In the genomic region with DNA sequence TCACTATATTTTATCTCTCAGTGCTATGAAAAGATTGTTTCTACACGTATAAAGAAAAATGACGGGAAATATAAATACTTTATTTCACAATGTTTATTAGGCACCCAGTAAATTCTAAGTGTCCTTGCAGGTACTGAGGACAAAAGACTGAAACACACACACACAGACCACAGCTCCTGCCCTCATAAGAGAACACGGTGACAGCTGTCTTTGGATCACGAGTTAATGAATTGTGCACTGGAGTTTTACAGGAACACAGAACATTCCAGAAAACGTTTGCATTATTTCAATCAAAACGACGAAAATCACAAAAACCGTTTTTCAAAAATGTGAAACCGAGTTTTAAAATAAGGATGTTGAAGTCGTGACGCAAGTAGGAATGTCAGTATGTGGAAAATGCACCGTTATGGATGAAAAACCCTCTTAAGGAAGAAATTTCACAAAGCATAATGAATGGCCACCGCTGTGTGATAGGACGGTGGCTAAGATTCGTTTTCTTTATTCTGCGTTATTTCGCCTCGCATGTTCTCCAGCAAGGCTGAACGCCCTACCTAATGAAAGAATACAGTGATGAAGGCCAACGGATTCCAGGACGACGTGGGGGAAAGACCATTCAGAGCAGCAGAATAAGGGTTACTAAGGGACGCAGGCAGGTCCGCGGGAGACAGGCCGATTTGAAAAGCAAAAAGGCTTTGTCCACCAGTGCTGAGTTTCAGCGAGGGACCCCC, we compare ENCODE assay signal across 8 cellular contexts. TPM values are rescaled to one million over a fixed set of nuclear protein-coding genes. Genes with fewer than 3 reads are reported as not detected.
A peak's percentile ranks its signal among the peaks of the same experiment; 100 is the strongest.
DNase-seq lines count a peak whose midpoint lies in the region; ATAC-seq, FAIRE-seq and TF ChIP-seq lines count a peak whose summit lies in the region.

No MANE protein-coding gene starts in this region.

- 2 to 3% methylated on average over 27 of the region's 27 CpGs for WGBS in esophagus, 2 donors
- WGBS in pancreas, 2 donors, result 1% methylated on average over 27 of the region's 27 CpGs

- DNase-seq in CD1c-positive myeloid dendritic cell (ENCODE audit: extremely low spot score) (peak; percentile 13), Panc1 (ENCODE audit: low read depth, low spot score) (no peak), pancreas (no peak), NCI-H2196 (lab: John Stamatoyannopoulos, UW; ENCODE audit: unreplicated experiment) (no peak), sciatic nerve (ENCODE audit: low spot score) (no peak), ACHN (no peak)

- H3K4me1 ChIP-seq in Panc1 (ENCODE audit: control insufficient read depth, insufficient read depth, low read length), result peaks cover 5% of the 10 kb centered on the region; the same call in 1 of the 2 replicates
- peaks cover 0 to 3% of the 10 kb centered on the region in 2 donors for H3K4me1 ChIP-seq in esophagus (ENCODE audit: control insufficient read depth in 2 of 2, insufficient read depth in 2 of 2, low read length in 1 of 2)
- peaks cover 0 to 4% (median 4%) of the 10 kb centered on the region in 3 donors for H3K4me1 ChIP-seq in pancreas

- H3K27ac ChIP-seq in Panc1 (ENCODE audit: low read length) (peak overlapping the region; percentile 94), esophagus (ENCODE audit: low read depth in 2 of 2, low read length in 1 of 2) (peak overlapping the region; percentile 86 to 97), pancreas (peak overlapping the region; percentile 87 to 97 (median 94))

- H3K27me3 ChIP-seq in Panc1 (ENCODE audit: control insufficient read depth, insufficient read depth, low read length) (no peaks in the 10 kb centered on the region), esophagus (ENCODE audit: control insufficient read depth in 1 of 2, insufficient read depth in 2 of 2, low read length in 2 of 2) (no peaks in the 10 kb centered on the region), pancreas (peaks cover 0 to 3% (median 1%) of the 10 kb centered on the region in 4 donors)

- CTCF ChIA-PET in Panc1 (lab: Charles Lee), result no interaction called here

- intact Hi-C loops in Panc1 (cut with micrococcal nuclease; ENCODE audit: unreplicated experiment), result no loop called here
- intact Hi-C loops in pancreas (cut with DNase I), result no loop called here
- intact Hi-C loops in sciatic nerve (cut with DNase I), result no loop called here

- BruUV-seq in Panc1 (replicated peaks; lab: Mats Ljungman, UMichigan), result TSS peak; percentile 77

- H3K9me3 ChIP-seq in Panc1 (ENCODE audit: control insufficient read depth, insufficient read depth, low read depth, low read length) (no peaks in the 10 kb centered on the region), esophagus (ENCODE audit: control insufficient read depth in 2 of 2, insufficient read depth in 1 of 2, low read depth in 1 of 2, low read length in 1 of 2) (no peaks in the 10 kb centered on the region), pancreas (no peaks in the 10 kb centered on the region)

- ATAC-seq in GM21526 (IDR thresholded peaks at IDR 0.05; ENCODE audit: low FRiP score, unreplicated experiment) (peak; percentile 19), Panc1 (no peak), pancreas (no peak), sciatic nerve (no peak)

- peak overlapping the region; percentile 65 to 89 for H3K4me3 ChIP-seq in Panc1 (ENCODE audit: low read depth in 2 of 2, low read length in 2 of 2)
- H3K4me3 ChIP-seq in esophagus (ENCODE audit: low read depth in 1 of 2, low read length in 2 of 2), result peak overlapping the region; percentile 73 to 83
- H3K4me3 ChIP-seq in pancreas, result peak overlapping the region; percentile 42 to 74 (median 60)

- TF ChIP-seq CTCF in Panc1 (IDR thresholded peaks at IDR 0.05) (no peak), pancreas (IDR thresholded peaks at IDR 0.05) (no peak)

- no peak for FAIRE-seq in pancreas (lab: Jason Lieb, UNC)

- H3K36me3 ChIP-seq in Panc1 (ENCODE audit: control insufficient read depth, insufficient read depth, low read length) (no peaks in the 10 kb centered on the region), esophagus (ENCODE audit: control insufficient read depth in 2 of 2, insufficient read depth in 2 of 2, low read length in 1 of 2) (no peaks in the 10 kb centered on the region), pancreas (no peaks in the 10 kb centered on the region)

- in situ Hi-C loops in Panc1 (cut with HindIII; ENCODE audit: low pct_unique_long_range_greater_than_20kb, low sequenced_read_pairs), result no loop called here
- in situ Hi-C loops in ACHN (cut with HindIII; ENCODE audit: low pct_ligation_motif_present, low pct_unique_long_range_greater_than_20kb, low sequenced_read_pairs), result no loop called here

- POLR2A ChIA-PET in Panc1 (lab: Charles Lee), result no interaction called here

RNA-seq across cellular contexts. Expression of a gene that starts 24.2 kb away (rescaled TPM):
- total RNA-seq in Panc1 (2021; ENCODE audit: unreplicated experiment) (25.4 TPM), pancreas (10 to 100 TPM in 2 of 6 donors, 1 to 10 TPM in 4; 3.2 to 11.5 (median 5.9) TPM), sciatic nerve (30.1 TPM)
- polyA plus RNA-seq in Panc1 (2012; ENCODE audit: insufficient read length), result 22.4 TPM
- polyA plus RNA-seq in esophagus (10 to 100 TPM in 1 of 2 donors, 1 to 10 TPM in 1; 9.0 to 11.6 TPM), pancreas (10 to 100 TPM; 14.2 to 23.0 TPM)

RNA-seq across cellular contexts. Expression of a gene that starts 37.0 kb away (rescaled TPM):
- 13.0 TPM for total RNA-seq in Panc1 (2021; ENCODE audit: unreplicated experiment)
- polyA plus RNA-seq in Panc1 (2012; ENCODE audit: insufficient read length), result 14.0 TPM
- 10 to 100 TPM; 14.3 to 31.3 TPM for polyA plus RNA-seq in esophagus
- 1 to 10 TPM; 4.5 to 9.9 (median 5.4) TPM for total RNA-seq in pancreas
- 10 to 100 TPM; 49.7 to 83.3 TPM for polyA plus RNA-seq in pancreas
- 21.3 TPM for total RNA-seq in sciatic nerve
